11 cellular contexts compared by ENCODE assay signal in the genomic region with DNA sequence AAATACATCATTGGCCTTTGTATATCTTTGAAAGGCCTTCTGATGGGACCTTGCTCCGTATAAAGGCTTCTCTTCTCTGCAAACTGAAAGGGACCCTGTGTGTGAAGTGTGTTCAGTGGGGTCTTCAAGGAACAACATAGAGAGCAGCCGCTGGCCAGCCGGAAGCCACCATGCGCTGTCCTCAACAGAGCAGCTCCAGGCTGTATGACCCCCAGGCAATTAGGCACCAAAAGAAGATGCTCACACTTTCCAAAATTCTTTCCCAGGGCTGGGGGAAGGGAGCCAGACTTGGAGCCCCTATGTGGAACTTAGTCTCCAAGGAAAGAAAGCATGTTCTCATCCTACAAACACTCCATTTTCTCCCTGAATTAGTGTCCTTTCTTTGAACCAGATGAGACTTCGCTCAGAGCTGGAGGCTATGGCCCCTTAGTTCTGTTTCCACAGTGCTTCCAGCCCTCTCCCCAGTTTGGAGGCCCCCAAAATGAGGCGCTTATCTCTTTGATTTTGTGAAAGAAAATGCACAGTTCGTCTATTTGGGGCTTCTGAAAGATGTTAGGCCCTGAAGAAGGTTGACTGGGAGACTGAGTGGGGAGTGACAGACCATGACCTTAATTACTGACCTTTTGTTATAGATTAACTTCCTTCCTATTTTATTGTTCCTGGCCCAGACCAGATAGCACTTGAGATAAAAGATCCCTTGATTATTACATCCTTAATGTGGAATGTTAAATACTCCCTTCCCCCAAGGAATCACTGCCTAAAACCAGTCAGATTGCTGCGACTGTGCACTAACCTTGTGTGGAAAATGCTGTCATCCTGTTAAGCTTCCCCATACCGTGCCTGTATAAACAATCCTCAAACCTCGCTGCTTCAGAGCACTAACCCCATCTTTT.
DNase-seq lines count a peak whose midpoint lies in the region; ATAC-seq, FAIRE-seq and TF ChIP-seq lines count a peak whose summit lies in the region.
"Had no signal": no experiment of that assay in that cellular context is flagged by ENCODE, and none has a peak within 500 bp of the region (broad histone marks: within the 10 kb centered on the region; RNA-seq: fewer than 3 reads in every experiment).

No MANE protein-coding gene starts in this region.

- peak; percentile 5 for DNase-seq in bronchial epithelial cell (ENCODE audit: low read depth)
- DNase-seq in medulla oblongata (ENCODE audit: extremely low spot score) = peak; percentile 82
- no peak for DNase-seq in lower lobe of right lung
- DNase-seq in SHP77 (lab: John Stamatoyannopoulos, UW) = no peak
- DNase-seq: DND-41; NCI-H345; stimulated activated naive CD8-positive, alpha-beta T cell treated with anti-CD3 and anti-CD28 coated beads, Interleukin-15, amount 100 ng/mL, for 72 hours had no signal

- no peak for FAIRE-seq in bronchial epithelial cell (lab: Jason Lieb, UNC)

- intact Hi-C loops in lower lobe of right lung (cut with DNase I) = no loop called here

- H3K27ac ChIP-seq in 22Rv1 (peak overlapping the region; percentile 74), HUES48 (ENCODE audit: low read depth, low read length) (peak overlapping the region; percentile 78), lower lobe of right lung (no peak overlapping the region)

- TF ChIP-seq CTCF in 22Rv1 (IDR thresholded peaks at IDR 0.05) (no peak), bronchial epithelial cell (IDR thresholded peaks at IDR 0.05; ENCODE audit: insufficient read depth, low read length, severe bottlenecking) (no peak), lower lobe of right lung (IDR thresholded peaks at IDR 0.05) (no peak)

- H3K36me3 ChIP-seq in HUES48 (ENCODE audit: control insufficient read depth, insufficient read depth, low read length) (peaks cover 4% of the 10 kb centered on the region; the same call in 1 of the 2 replicates), bronchial epithelial cell (ENCODE audit: control insufficient read depth, insufficient read depth, low read length) (no peaks in the 10 kb centered on the region), lower lobe of right lung (no peaks in the 10 kb centered on the region)

- no peak overlapping the region for H3K9ac ChIP-seq in HUES48 (ENCODE audit: low read depth, low read length)

- H3K4me1 ChIP-seq in HUES48 (ENCODE audit: control insufficient read depth, insufficient read depth, low read length) = peaks cover 16% of the 10 kb centered on the region
- H3K4me1 ChIP-seq in lower lobe of right lung = no peaks in the 10 kb centered on the region

- no peak overlapping the region for H3K4me3 ChIP-seq in HUES48 (ENCODE audit: low read depth, low read length)
- H3K4me3 ChIP-seq in bronchial epithelial cell (ENCODE audit: low read depth, low read length) = no peak overlapping the region
- H3K4me3 ChIP-seq in lower lobe of right lung = no peak overlapping the region

- H3K27me3 ChIP-seq in HUES48 (ENCODE audit: control insufficient read depth, insufficient read depth, low read length) = no peaks in the 10 kb centered on the region
- H3K27me3 ChIP-seq in bronchial epithelial cell (ENCODE audit: control insufficient read depth, insufficient read depth, low read length) = no peaks in the 10 kb centered on the region
- H3K27me3 ChIP-seq in lower lobe of right lung (ENCODE audit: low read depth) = no peaks in the 10 kb centered on the region

- ATAC-seq in lower lobe of right lung (no peak), GM21786 (IDR thresholded peaks at IDR 0.05; ENCODE audit: unreplicated experiment) (no peak), GM21367 (IDR thresholded peaks at IDR 0.05; ENCODE audit: unreplicated experiment) (no peak)
- ATAC-seq: stimulated activated naive CD8-positive, alpha-beta T cell treated with anti-CD3 and anti-CD28 coated beads, Interleukin-15, amount 100 ng/mL, for 72 hours had no signal

- H3K9me3 ChIP-seq in HUES48 (ENCODE audit: control insufficient read depth, insufficient read depth, low read length) = no peaks in the 10 kb centered on the region
- no peaks in the 10 kb centered on the region for H3K9me3 ChIP-seq in lower lobe of right lung

Comparison
In these comparisons a context has a peak if more than half of its experiments do, and no peak if none do; other contexts are left out.
1. DNase-seq: peak in bronchial epithelial cell (single experiment) and medulla oblongata (single experiment); none in lower lobe of right lung (single experiment) and SHP77 (0 of 2).